ENCODE assay signal across 8 cellular contexts in the genomic region with DNA sequence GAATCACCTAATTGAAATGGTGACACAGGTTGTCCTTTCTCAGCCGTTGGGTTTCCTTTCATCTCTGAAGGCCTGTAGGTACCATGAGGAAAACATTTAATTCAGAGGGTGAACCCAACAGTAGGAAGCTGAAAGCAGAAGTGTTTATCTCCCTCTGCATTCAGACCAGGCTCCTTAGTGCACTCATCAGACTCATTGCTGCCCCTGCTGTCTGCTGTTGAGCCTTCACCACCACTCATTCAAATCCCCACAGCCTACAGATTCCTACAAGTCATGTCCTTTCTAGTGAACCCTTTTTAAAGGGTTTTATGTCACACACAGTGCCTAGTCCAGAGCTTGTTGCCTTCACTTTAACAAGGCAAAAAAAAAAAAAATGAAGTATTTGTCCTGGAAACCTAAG. TPM values are rescaled to one million over a fixed set of nuclear protein-coding genes. Genes with fewer than 3 reads are reported as not detected.
DNase-seq lines count a peak whose midpoint lies in the region; ATAC-seq and TF ChIP-seq lines count a peak whose summit lies in the region.

No MANE protein-coding gene starts in this region.

- DNase-seq in CMK (ENCODE audit: low read depth), result peak; percentile 32
- peak; percentile 58 for DNase-seq in NOMO-1 treated with dmso at 0.1 percent for 144 hours (lab: John Stamatoyannopoulos, UW; ENCODE audit: unreplicated experiment)
- DNase-seq in mammary epithelial cell, result peak; percentile 16
- peak; percentile 51 for DNase-seq in naive B cell
- no peak for DNase-seq in NK-92 (lab: John Stamatoyannopoulos, UW; ENCODE audit: unreplicated experiment)

- peaks cover 22 to 27% (median 22%) of the 10 kb centered on the region in 3 donors for H3K4me1 Mint-ChIP-seq in naive B cell

- H3K27me3 ChIP-seq in mammary epithelial cell (ENCODE audit: insufficient read depth, low read length), result no peaks in the 10 kb centered on the region

- H3K36me3 Mint-ChIP-seq in naive B cell, result peaks cover 9 to 16% of the 10 kb centered on the region in 2 donors

- CTCF ChIA-PET in mammary epithelial cell (lab: Charles Lee; ENCODE audit: low non-redundant PET), result no interaction called here

- H3K9me3 Mint-ChIP-seq in naive B cell, result peaks cover 0 to 2% (median 0%) of the 10 kb centered on the region in 7 donors

- H3K9me3 ChIP-seq in mammary epithelial cell (replicated peaks; ENCODE audit: insufficient read depth, low read length), result no peaks in the 10 kb centered on the region

- H3K4me2 ChIP-seq in mammary epithelial cell (ENCODE audit: insufficient read depth, low read depth, low read length), result no peak overlapping the region

- dilution Hi-C loops in mammary epithelial cell (cut with HindIII; ENCODE audit: low sequenced_read_pairs), result loop anchor here (5.0 kb wide), 1 partner anchor 107 kb away; no protein-coding TSS in a partner anchor

- H3K27me3 Mint-ChIP-seq in naive B cell, result no peaks in the 10 kb centered on the region

- in situ Hi-C loops in mammary epithelial cell (cut with MboI; ENCODE audit: low sequenced_read_pairs in 2 of 2), result no loop called here

- no peak overlapping the region for H3K9ac ChIP-seq in mammary epithelial cell (ENCODE audit: insufficient read depth, low read length)

- no peak overlapping the region for H3K27ac ChIP-seq in mammary epithelial cell (ENCODE audit: insufficient read depth, low read depth, low read length)

- H3K4me3 Mint-ChIP-seq in naive B cell, result no peak overlapping the region

- H3K4me3 ChIP-seq in mammary epithelial cell (replicated peaks in 1 of 3; ENCODE audit: insufficient read depth in 1 of 3, low read depth in 2 of 3, low read length in 3 of 3), result no peak overlapping the region

- peak overlapping the region in 3 of 6 donors; percentile 49 to 62 (median 53) for H3K27ac Mint-ChIP-seq in naive B cell

- no peaks in the 10 kb centered on the region for H4K20me1 ChIP-seq in mammary epithelial cell (ENCODE audit: insufficient read depth, low read length)

- intact Hi-C loops in mammary epithelial cell (cut with micrococcal nuclease), result no loop called here

- no peak overlapping the region for H2AFZ ChIP-seq in mammary epithelial cell (ENCODE audit: low read depth, low read length)

- peak; percentile 47 to 49 for TF ChIP-seq CTCF in mammary epithelial cell (conservative IDR thresholded peaks at IDR 0.05 in 1 of 2, IDR thresholded peaks at IDR 0.05 in 1 of 2; ENCODE audit: extremely low read depth in 1 of 2, insufficient read depth in 1 of 2, low read depth in 1 of 2, low read length in 2 of 2)

- no TSS peak for BruUV-seq in mammary epithelial cell (replicated peaks; lab: Mats Ljungman, UMichigan)

- peaks cover 14% of the 10 kb centered on the region for H3K79me2 ChIP-seq in mammary epithelial cell (ENCODE audit: insufficient read depth, low read length)

- WGBS in mammary epithelial cell (ENCODE audit: low coverage, missing lambda C conversion rate), result 0% methylated on average over 1 of the region's 1 CpG

- peak; percentile 98 for ATAC-seq in GM18858 (IDR thresholded peaks at IDR 0.05; ENCODE audit: unreplicated experiment)
- ATAC-seq in HG02943 (IDR thresholded peaks at IDR 0.05; ENCODE audit: low read depth, unreplicated experiment), result peak; percentile 96
- peak; percentile 100 for ATAC-seq in naive B cell (ENCODE audit: low read depth in 2 of 2)
- no peak for ATAC-seq in GM18873 (IDR thresholded peaks at IDR 0.05; ENCODE audit: low FRiP score, unreplicated experiment)

- H3K36me3 ChIP-seq in mammary epithelial cell (ENCODE audit: insufficient read depth, low read length), result no peaks in the 10 kb centered on the region

- H3K4me1 ChIP-seq in mammary epithelial cell (ENCODE audit: insufficient read depth, low read length), result peaks cover 7% of the 10 kb centered on the region

RNA-seq across cellular contexts. Expression of a gene that starts 13.4 kb away (rescaled TPM):
- 10 to 100 TPM; 28.8 to 31.6 TPM for total RNA-seq in mammary epithelial cell
- polyA plus RNA-seq in mammary epithelial cell, result 11.7 TPM
- 8.3 TPM for polyA minus RNA-seq in mammary epithelial cell
- polyA plus RNA-seq in naive B cell (ENCODE audit: low read depth in 6 of 6), result 10 to 100 TPM; 23.5 to 66.0 (median 54.3) TPM

RNA-seq across cellular contexts. Expression of a gene that starts 13.5 kb away (rescaled TPM):
- not detected for total RNA-seq in mammary epithelial cell
- not detected for polyA plus RNA-seq in mammary epithelial cell
- not detected for polyA minus RNA-seq in mammary epithelial cell
- polyA plus RNA-seq in naive B cell (ENCODE audit: low read depth in 6 of 6), result under 1 TPM in 1 of 6 donors, not detected in 5; 0.06 TPM

RNA-seq across cellular contexts. Expression of a gene that starts 42.2 kb away (rescaled TPM):
- 10 to 100 TPM; 47.0 to 51.3 TPM for total RNA-seq in mammary epithelial cell
- polyA plus RNA-seq in mammary epithelial cell, result 37.7 TPM
- 73.7 TPM for polyA minus RNA-seq in mammary epithelial cell
- 10 to 100 TPM; 19.7 to 36.7 (median 27.2) TPM for polyA plus RNA-seq in naive B cell (ENCODE audit: low read depth in 6 of 6)

RNA-seq across cellular contexts. Expression of a gene that starts 42.3 kb away (rescaled TPM):
- total RNA-seq in mammary epithelial cell, result 1 to 10 TPM; 5.2 to 5.7 TPM
- polyA plus RNA-seq in mammary epithelial cell (1.3 TPM), naive B cell (ENCODE audit: low read depth in 6 of 6) (10 to 100 TPM in 4 of 6 donors, 1 to 10 TPM in 2; 3.8 to 14.8 (median 11.2) TPM)
- polyA minus RNA-seq in mammary epithelial cell, result not detected
